In the genomic region with DNA sequence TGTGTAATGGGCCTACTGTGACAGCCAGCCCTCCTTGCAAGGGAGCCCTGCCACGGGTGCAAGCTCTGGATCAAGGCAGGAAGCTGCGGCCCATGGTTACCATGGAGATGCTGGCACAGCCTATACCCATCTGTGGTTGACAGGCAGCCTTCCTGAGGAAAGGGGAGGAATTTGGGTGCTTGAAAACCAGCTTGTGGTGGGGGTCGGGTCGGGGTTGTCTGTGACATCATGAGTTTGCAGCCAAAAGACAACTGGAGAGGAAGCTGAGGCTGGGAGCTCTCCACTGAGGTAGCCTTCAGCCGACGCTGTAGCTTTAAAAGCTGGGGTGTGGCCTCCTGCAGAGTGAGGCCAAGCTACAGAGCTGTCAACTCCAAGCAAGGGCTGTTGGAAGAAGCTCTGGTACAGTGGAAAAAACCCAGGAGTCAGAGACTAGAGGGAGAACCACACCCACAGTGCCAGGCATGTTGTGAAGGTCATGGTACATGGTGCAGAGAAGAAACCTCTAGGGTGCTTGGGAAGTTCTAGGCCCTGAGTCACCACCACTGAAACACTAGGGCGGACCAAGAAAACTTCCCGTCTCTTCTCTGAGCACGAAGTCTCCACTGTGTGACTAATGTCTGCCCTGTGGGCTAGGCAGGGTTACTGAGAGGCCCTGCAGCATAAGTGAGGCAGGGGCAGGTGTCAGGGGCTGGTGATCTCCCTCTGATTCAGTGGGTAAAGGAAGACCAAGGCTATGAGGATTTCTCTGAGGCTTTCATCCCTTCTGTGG, we compare ENCODE assay signal across 8 cellular contexts.
DNase-seq lines count a peak whose midpoint lies in the region; ATAC-seq lines count a peak whose summit lies in the region.

No MANE protein-coding gene starts in this region.

- peak overlapping the region; percentile 97 for H3K27ac Mint-ChIP-seq in effector memory CD8-positive, alpha-beta T cell
- peak overlapping the region; percentile 96 for H3K27ac Mint-ChIP-seq in stimulated activated memory B cell treated with anti-CD40 and anti-IgM and Interleukin-4, amounts not matched to agents 10 μg/mL and 1 μg/mL and 100 μg/mL, for 72 hours

- H3K4me1 Mint-ChIP-seq in effector memory CD8-positive, alpha-beta T cell (ENCODE audit: low read depth in 2 of 2), result peaks cover 18 to 26% of the 10 kb centered on the region in 2 donors
- H3K4me1 Mint-ChIP-seq in stimulated activated memory B cell treated with anti-CD40 and anti-IgM and Interleukin-4, amounts not matched to agents 10 μg/mL and 1 μg/mL and 100 μg/mL, for 72 hours, result peaks cover 19% of the 10 kb centered on the region

- H3K9me3 Mint-ChIP-seq in effector memory CD8-positive, alpha-beta T cell, result no peaks in the 10 kb centered on the region
- no peaks in the 10 kb centered on the region for H3K9me3 Mint-ChIP-seq in stimulated activated memory B cell treated with anti-CD40 and anti-IgM and Interleukin-4, amounts not matched to agents 10 μg/mL and 1 μg/mL and 100 μg/mL, for 72 hours

- peaks cover 19 to 21% of the 10 kb centered on the region in 2 donors for H3K4me1 ChIP-seq in muscle layer of duodenum (ENCODE audit: control insufficient read depth in 1 of 2, insufficient read depth in 2 of 2, low read length in 2 of 2)

- no peaks in the 10 kb centered on the region for H3K9me3 ChIP-seq in muscle layer of duodenum (ENCODE audit: control insufficient read depth in 1 of 2, low read length in 2 of 2)

- peak overlapping the region; percentile 95 for H3K27ac ChIP-seq in muscle layer of duodenum (ENCODE audit: low read length)

- no peaks in the 10 kb centered on the region for H3K27me3 Mint-ChIP-seq in effector memory CD8-positive, alpha-beta T cell
- H3K27me3 Mint-ChIP-seq in stimulated activated memory B cell treated with anti-CD40 and anti-IgM and Interleukin-4, amounts not matched to agents 10 μg/mL and 1 μg/mL and 100 μg/mL, for 72 hours, result no peaks in the 10 kb centered on the region

- peaks cover 11% of the 10 kb centered on the region for H3K36me3 Mint-ChIP-seq in effector memory CD8-positive, alpha-beta T cell (ENCODE audit: insufficient read depth)
- H3K36me3 Mint-ChIP-seq in stimulated activated memory B cell treated with anti-CD40 and anti-IgM and Interleukin-4, amounts not matched to agents 10 μg/mL and 1 μg/mL and 100 μg/mL, for 72 hours, result no peaks in the 10 kb centered on the region

- DNase-seq in SHP77 (lab: John Stamatoyannopoulos, UW), result peak; percentile 2 to 25
- no peak for DNase-seq in SHP77 treated with DMSO at 0.1 percent for 48 hours (lab: John Stamatoyannopoulos, UW)
- DNase-seq in NCI-H2196 treated with DMSO at 0.1 percent for 48 hours (lab: John Stamatoyannopoulos, UW; ENCODE audit: unreplicated experiment), result peak; percentile 36
- peak; percentile 17 to 27 for DNase-seq in activated CD8-positive, alpha-beta memory T cell treated with anti-CD3 and anti-CD28 coated beads for 1 hour (ENCODE audit: extremely low read depth in 1 of 2, low read depth in 1 of 2)
- DNase-seq in effector memory CD8-positive, alpha-beta T cell, result peak; percentile 47 to 67 (median 66)

- peak overlapping the region; percentile 75 to 79 for H3K4me3 Mint-ChIP-seq in effector memory CD8-positive, alpha-beta T cell
- H3K4me3 Mint-ChIP-seq in stimulated activated memory B cell treated with anti-CD40 and anti-IgM and Interleukin-4, amounts not matched to agents 10 μg/mL and 1 μg/mL and 100 μg/mL, for 72 hours, result no peak overlapping the region

- peak; percentile 82 for ATAC-seq in HG02763 (IDR thresholded peaks at IDR 0.05; ENCODE audit: unreplicated experiment)
- ATAC-seq in effector memory CD8-positive, alpha-beta T cell (replicated peaks), result peak; percentile 74
- ATAC-seq in stimulated activated memory B cell treated with anti-CD40 and anti-IgM and Interleukin-4, amounts not matched to agents 10 μg/mL and 1 μg/mL and 100 μg/mL, for 72 hours, result peak; percentile 95

- H3K36me3 ChIP-seq in muscle layer of duodenum (ENCODE audit: control insufficient read depth in 1 of 2, insufficient read depth in 2 of 2, low read length in 2 of 2), result no peaks in the 10 kb centered on the region

- peak overlapping the region; percentile 27 to 45 for H3K4me3 ChIP-seq in muscle layer of duodenum (ENCODE audit: low read depth in 1 of 2, low read length in 2 of 2)

- H3K27me3 ChIP-seq in muscle layer of duodenum (ENCODE audit: low read depth, low read length), result no peaks in the 10 kb centered on the region
